Comparison of ENCODE assay signal across 20 cellular contexts in the genomic region with DNA sequence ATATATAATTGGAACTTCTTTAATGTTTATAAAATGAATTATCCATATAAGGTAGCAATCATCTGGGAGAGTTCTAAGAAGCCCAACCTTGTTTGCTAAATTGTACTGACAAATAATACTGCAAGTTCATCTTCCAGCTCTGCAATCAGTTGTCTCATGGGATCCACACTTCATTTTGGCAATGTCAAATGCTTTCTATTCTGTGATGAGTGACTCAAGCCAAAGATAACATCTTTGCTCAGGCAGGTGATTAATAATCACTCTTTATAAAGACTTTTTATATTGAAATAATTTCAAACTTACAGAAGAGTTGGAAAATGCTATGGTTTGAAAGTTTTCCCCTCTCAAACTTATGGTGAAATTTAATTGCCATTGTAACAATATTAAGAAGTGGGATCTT.
DNase-seq lines count a peak whose midpoint lies in the region; ATAC-seq and TF ChIP-seq lines count a peak whose summit lies in the region.
"Had no signal": no experiment of that assay in that cellular context is flagged by ENCODE, and none has a peak within 500 bp of the region (broad histone marks: within the 10 kb centered on the region; RNA-seq: fewer than 3 reads in every experiment).

No MANE protein-coding gene starts in this region.

- H4K20me1 ChIP-seq in SK-N-SH (ENCODE audit: insufficient read depth) = no peaks in the 10 kb centered on the region
- H4K20me1 ChIP-seq: BLaER1 treated with 17β-estradiol and CSF1 and Interleukin-3, amounts not matched to agents 10 nM and 100 nM had no signal

- no peak for ATAC-seq in GM18511 (IDR thresholded peaks at IDR 0.05; ENCODE audit: unreplicated experiment)
- ATAC-seq: A549 had no signal

- peaks cover 0 to 8% of the 10 kb centered on the region in 2 experiments for H3K36me3 ChIP-seq in SK-N-SH (replicated peaks in 1 of 2; ENCODE audit: control insufficient read depth in 1 of 2, insufficient read depth in 2 of 2, low read length in 1 of 2)
- H3K36me3 ChIP-seq: BE2C; BLaER1 treated with 17β-estradiol and CSF1 and Interleukin-3, amounts not matched to agents 10 nM and 100 nM; HAP-1 had no signal

- H3K27me3 ChIP-seq in SK-N-SH (ENCODE audit: insufficient read depth) = no peaks in the 10 kb centered on the region
- H3K27me3 ChIP-seq: BE2C; BLaER1 treated with 17β-estradiol and CSF1 and Interleukin-3, amounts not matched to agents 10 nM and 100 nM had no signal

- H3K4me3 ChIP-seq in SK-N-SH (ENCODE audit: low read depth in 2 of 2, low read length in 1 of 2) (no peak overlapping the region), fibroblast of the aortic adventitia (ENCODE audit: low read depth, low read length) (no peak overlapping the region)
- H3K4me3 ChIP-seq: A549; BLaER1 treated with 17β-estradiol and CSF1 and Interleukin-3, amounts not matched to agents 10 nM and 100 nM; HAP-1 had no signal

- peak; percentile 11 to 15 for DNase-seq in NCI-H446 (lab: John Stamatoyannopoulos, UW)
- no peak for DNase-seq in SK-N-SH
- DNase-seq in fibroblast of the aortic adventitia (ENCODE audit: low read depth) = peak; percentile 33
- no peak for DNase-seq in NCI-H510A (lab: John Stamatoyannopoulos, UW)
- no peak for DNase-seq in NCI-H2196 (lab: John Stamatoyannopoulos, UW; ENCODE audit: unreplicated experiment)
- DNase-seq: 8988T; AML-193; BE2C; Calu3; CD4-positive, alpha-beta T cell; COR-L47; DMS53; DMS79 treated with DMSO at 0.1 percent for 48 hours; GF-D8; GOT3; HFFc6 had no signal

- no peak for TF ChIP-seq EP300 in SK-N-SH (IDR thresholded peaks at IDR 0.05; ENCODE audit: borderline replicate concordance in 1 of 2, low read depth in 1 of 2, low read length in 1 of 2)

- TF ChIP-seq CTCF in SK-N-SH (IDR thresholded peaks at IDR 0.05) (no peak), fibroblast of the aortic adventitia (IDR thresholded peaks at IDR 0.05; ENCODE audit: insufficient read depth, low read length) (no peak)

- peaks cover 10% of the 10 kb centered on the region for H3F3A ChIP-seq in SK-N-SH (replicated peaks; ENCODE audit: insufficient read depth)

- H3K4me2 ChIP-seq in SK-N-SH = no peak overlapping the region
- H3K4me2 ChIP-seq: A549; BLaER1 treated with 17β-estradiol and CSF1 and Interleukin-3, amounts not matched to agents 10 nM and 100 nM had no signal

- no peaks in the 10 kb centered on the region; a peak in 3 of 4 replicates for H3K4me1 ChIP-seq in SK-N-SH (ENCODE audit: control insufficient read depth in 1 of 2, insufficient read depth in 2 of 2, low read depth in 1 of 2, low read length in 1 of 2)
- H3K4me1 ChIP-seq: A549; BE2C; BLaER1 treated with 17β-estradiol and CSF1 and Interleukin-3, amounts not matched to agents 10 nM and 100 nM had no signal

- no peaks in the 10 kb centered on the region for H3K9me2 ChIP-seq in SK-N-SH

- CTCF ChIA-PET in SK-N-SH (lab: Yijun Ruan, JAX) = no interaction called here

- H3K9me3 ChIP-seq in SK-N-SH = no peaks in the 10 kb centered on the region
- H3K9me3 ChIP-seq: A549; BE2C; BLaER1 treated with 17β-estradiol and CSF1 and Interleukin-3, amounts not matched to agents 10 nM and 100 nM; HAP-1 had no signal

- no peak for TF ChIP-seq RAD21 in SK-N-SH (IDR thresholded peaks at IDR 0.05; ENCODE audit: low read length)

- no peak overlapping the region for H3K27ac ChIP-seq in SK-N-SH (ENCODE audit: low read depth in 2 of 2, low read length in 1 of 2)
- H3K27ac ChIP-seq: A549; BLaER1 treated with 17β-estradiol and CSF1 and Interleukin-3, amounts not matched to agents 10 nM and 100 nM had no signal

- POLR2A ChIA-PET in SK-N-SH (lab: Yijun Ruan, JAX) = no interaction called here

- no peaks in the 10 kb centered on the region for H3K79me2 ChIP-seq in SK-N-SH (ENCODE audit: insufficient read depth)

- no peak overlapping the region for H2AFZ ChIP-seq in SK-N-SH (ENCODE audit: low read depth)

- H3K9ac ChIP-seq in SK-N-SH = no peak overlapping the region
- H3K9ac ChIP-seq: BLaER1 treated with 17β-estradiol and CSF1 and Interleukin-3, amounts not matched to agents 10 nM and 100 nM had no signal

TF ChIP-seq in SK-N-SH, 30 proteins besides CTCF, POLR2A, EP300 and RAD21 (continues in another document):
- TF ChIP-seq, protein P1, sequence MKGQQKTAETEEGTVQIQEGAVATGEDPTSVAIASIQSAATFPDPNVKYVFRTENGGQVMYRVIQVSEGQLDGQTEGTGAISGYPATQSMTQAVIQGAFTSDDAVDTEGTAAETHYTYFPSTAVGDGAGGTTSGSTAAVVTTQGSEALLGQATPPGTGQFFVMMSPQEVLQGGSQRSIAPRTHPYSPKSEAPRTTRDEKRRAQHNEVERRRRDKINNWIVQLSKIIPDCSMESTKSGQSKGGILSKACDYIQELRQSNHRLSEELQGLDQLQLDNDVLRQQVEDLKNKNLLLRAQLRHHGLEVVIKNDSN (IDR thresholded peaks at IDR 0.05; ENCODE audit: borderline replicate concordance, low read depth) = no peak
- TF ChIP-seq REST (IDR thresholded peaks at IDR 0.05; ENCODE audit: low read depth, low read length) = no peak
- TF ChIP-seq, protein P2, sequence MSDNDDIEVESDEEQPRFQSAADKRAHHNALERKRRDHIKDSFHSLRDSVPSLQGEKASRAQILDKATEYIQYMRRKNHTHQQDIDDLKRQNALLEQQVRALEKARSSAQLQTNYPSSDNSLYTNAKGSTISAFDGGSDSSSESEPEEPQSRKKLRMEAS (IDR thresholded peaks at IDR 0.05; ENCODE audit: low read depth) = no peak
- no peak for TF ChIP-seq SIN3A (IDR thresholded peaks at IDR 0.05; ENCODE audit: borderline replicate concordance, low read depth, low read length)
- peak; percentile 32; the same call in 1 of the 2 replicates for TF ChIP-seq TCF12 (IDR thresholded peaks at IDR 0.05)
- TF ChIP-seq RFX5 (IDR thresholded peaks at IDR 0.05; ENCODE audit: low read length) = no peak
- TF ChIP-seq JUND (IDR thresholded peaks at IDR 0.05) = peak; percentile 56
- TF ChIP-seq, protein P3, sequence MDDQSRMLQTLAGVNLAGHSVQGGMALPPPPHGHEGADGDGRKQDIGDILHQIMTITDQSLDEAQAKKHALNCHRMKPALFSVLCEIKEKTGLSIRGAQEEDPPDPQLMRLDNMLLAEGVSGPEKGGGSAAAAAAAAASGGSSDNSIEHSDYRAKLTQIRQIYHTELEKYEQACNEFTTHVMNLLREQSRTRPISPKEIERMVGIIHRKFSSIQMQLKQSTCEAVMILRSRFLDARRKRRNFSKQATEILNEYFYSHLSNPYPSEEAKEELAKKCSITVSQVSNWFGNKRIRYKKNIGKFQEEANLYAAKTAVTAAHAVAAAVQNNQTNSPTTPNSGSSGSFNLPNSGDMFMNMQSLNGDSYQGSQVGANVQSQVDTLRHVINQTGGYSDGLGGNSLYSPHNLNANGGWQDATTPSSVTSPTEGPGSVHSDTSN (IDR thresholded peaks at IDR 0.05) = peak; percentile 77
- TF ChIP-seq NRF1 (IDR thresholded peaks at IDR 0.05; ENCODE audit: low read depth, low read length) = no peak
- TF ChIP-seq FOSL2 (IDR thresholded peaks at IDR 0.05; ENCODE audit: borderline replicate concordance, low read depth) = peak; percentile 19; the same call in 1 of the 2 replicates
- TF ChIP-seq MXI1 (IDR thresholded peaks at IDR 0.05; ENCODE audit: low read depth, low read length) = no peak
- no peak for TF ChIP-seq FOXM1 (IDR thresholded peaks at IDR 0.05; ENCODE audit: low read depth)
- no peak for TF ChIP-seq GATA2 (CRISPR knock-in tag; IDR thresholded peaks at IDR 0.05)
- TF ChIP-seq MEF2A (IDR thresholded peaks at IDR 0.05; ENCODE audit: borderline replicate concordance, low read depth) = no peak
- TF ChIP-seq TEAD4 (IDR thresholded peaks at IDR 0.05; ENCODE audit: borderline replicate concordance, insufficient read depth) = no peak
- TF ChIP-seq, protein P4, sequence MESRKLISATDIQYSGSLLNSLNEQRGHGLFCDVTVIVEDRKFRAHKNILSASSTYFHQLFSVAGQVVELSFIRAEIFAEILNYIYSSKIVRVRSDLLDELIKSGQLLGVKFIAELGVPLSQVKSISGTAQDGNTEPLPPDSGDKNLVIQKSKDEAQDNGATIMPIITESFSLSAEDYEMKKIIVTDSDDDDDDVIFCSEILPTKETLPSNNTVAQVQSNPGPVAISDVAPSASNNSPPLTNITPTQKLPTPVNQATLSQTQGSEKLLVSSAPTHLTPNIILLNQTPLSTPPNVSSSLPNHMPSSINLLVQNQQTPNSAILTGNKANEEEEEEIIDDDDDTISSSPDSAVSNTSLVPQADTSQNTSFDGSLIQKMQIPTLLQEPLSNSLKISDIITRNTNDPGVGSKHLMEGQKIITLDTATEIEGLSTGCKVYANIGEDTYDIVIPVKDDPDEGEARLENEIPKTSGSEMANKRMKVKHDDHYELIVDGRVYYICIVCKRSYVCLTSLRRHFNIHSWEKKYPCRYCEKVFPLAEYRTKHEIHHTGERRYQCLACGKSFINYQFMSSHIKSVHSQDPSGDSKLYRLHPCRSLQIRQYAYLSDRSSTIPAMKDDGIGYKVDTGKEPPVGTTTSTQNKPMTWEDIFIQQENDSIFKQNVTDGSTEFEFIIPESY (IDR thresholded peaks at IDR 0.05; ENCODE audit: borderline replicate concordance, low read depth) = no peak
- TF ChIP-seq RCOR1 (IDR thresholded peaks at IDR 0.05; ENCODE audit: low read length) = no peak
- no peak for TF ChIP-seq SMC3 (IDR thresholded peaks at IDR 0.05; ENCODE audit: low read depth, low read length)

Comparison
In these comparisons a context has a peak if more than half of its experiments do, and no peak if none do; other contexts are left out.
1. DNase-seq: peak in NCI-H446 (2 of 2) and fibroblast of the aortic adventitia (single experiment); none in SK-N-SH (single experiment), NCI-H510A (single experiment) and NCI-H2196 (single experiment).